ENCODE assay signal across 32 cellular contexts in genomic region chr2:137748533-137748932, GRCh38.
"Had no signal": no experiment of that assay in that cellular context is flagged by ENCODE, and none has a peak within 500 bp of the region (broad histone marks: within the 10 kb centered on the region; RNA-seq: fewer than 3 reads in every experiment).

No MANE protein-coding gene starts in this region.

- H3K36me3 Mint-ChIP-seq: activated CD4-positive, alpha-beta memory T cell treated with anti-CD3 and anti-CD28 coated beads for 36 hours; activated naive CD4-positive, alpha-beta T cell treated with anti-CD3 and anti-CD28 coated beads, Interleukin-2, amount 10 ng/mL, durations not matched to agents 7 days and 5 days; activated naive CD4-positive, alpha-beta T cell treated with anti-CD3 and anti-CD28 coated beads, Interleukin-2, amount 50 U/mL, for 72 hours; activated naive CD8-positive, alpha-beta T cell treated with anti-CD3 and anti-CD28 coated beads, Interleukin-2, amount 10 ng/mL, durations not matched to agents 7 days and 5 days had no signal

- H3K9me3 ChIP-seq: gastrocnemius medialis had no signal

- H3K4me3 Mint-ChIP-seq: activated CD4-positive, alpha-beta memory T cell treated with anti-CD3 and anti-CD28 coated beads for 36 hours; activated CD4-positive, alpha-beta T cell treated with anti-CD3 and anti-CD28 coated beads for 36 hours; activated CD4-positive, alpha-beta T cell treated with anti-CD3 and anti-CD28 coated beads, Interleukin-2, amount 10 ng/mL, durations not matched to agents 24 days and 14 days; activated naive CD4-positive, alpha-beta T cell treated with anti-CD3 and anti-CD28 coated beads, Interleukin-2, amount 10 ng/mL, durations not matched to agents 7 days and 5 days; activated naive CD8-positive, alpha-beta T cell treated with anti-CD3 and anti-CD28 coated beads, Interleukin-2, amount 10 ng/mL, durations not matched to agents 7 days and 5 days; activated T-cell treated with anti-CD3 and anti-CD28 coated beads, Interleukin-2, amount 50 U/mL, for 24 hours; activated T-cell treated with anti-CD3 and anti-CD28 coated beads, Interleukin-2, amount 50 U/mL, for 72 hours; central memory CD8-positive, alpha-beta T cell; dendritic cell treated with granulocyte-macrophage colony-stimulating factor and Interleukin-4, amounts not matched to agents 40 ng/mL and 50 ng/mL, for 4 days; effector memory CD8-positive, alpha-beta T cell; T-helper 17 cell; T-helper 2 cell treated with Interferon-gamma antibody and Interleukin-4, amounts not matched to agents 5 μg/mL and 100 μg/mL, for 36 hours had no signal

- FAIRE-seq: astrocyte, bronchial epithelial cell had no signal

- H3K27ac ChIP-seq: brain microvascular endothelial cell, coronary artery, esophagus muscularis mucosa, foreskin keratinocyte, gastrocnemius medialis, heart left ventricle had no signal

- H3K4me1 Mint-ChIP-seq: activated CD4-positive, alpha-beta T cell treated with anti-CD3 and anti-CD28 coated beads for 36 hours; activated CD4-positive, alpha-beta T cell treated with anti-CD3 and anti-CD28 coated beads, Interleukin-2, amount 10 ng/mL, durations not matched to agents 24 days and 14 days; activated naive CD4-positive, alpha-beta T cell treated with anti-CD3 and anti-CD28 coated beads, Interleukin-2, amount 10 ng/mL, durations not matched to agents 7 days and 5 days; activated naive CD8-positive, alpha-beta T cell treated with anti-CD3 and anti-CD28 coated beads, Interleukin-2, amount 10 ng/mL, durations not matched to agents 7 days and 5 days; central memory CD8-positive, alpha-beta T cell; T-helper 17 cell had no signal

- H3K27me3 ChIP-seq: brain microvascular endothelial cell, esophagus muscularis mucosa, foreskin keratinocyte, gastrocnemius medialis, heart left ventricle had no signal

- DNase-seq: activated CD4-positive, alpha-beta memory T cell treated with anti-CD3 and anti-CD28 coated beads for 36 hours; activated CD4-positive, alpha-beta T cell treated with anti-CD3 and anti-CD28 coated beads for 36 hours; activated CD4-positive, alpha-beta T cell treated with anti-CD3 and anti-CD28 coated beads, Interleukin-2, amount 10 ng/mL, durations not matched to agents 24 days and 14 days; activated CD4-positive, CD25-positive, alpha-beta regulatory T cell; activated CD4-positive, CD25-positive, alpha-beta regulatory T cell treated with anti-CD3 and anti-CD28 coated beads, Interleukin-2, amount 50 U/mL, for 72 hours; activated CD8-positive, alpha-beta memory T cell treated with anti-CD3 and anti-CD28 coated beads, Interleukin-2, amount 50 U/mL, for 48 hours; activated gamma-delta T cell; activated naive CD4-positive, alpha-beta T cell; activated naive CD4-positive, alpha-beta T cell treated with anti-CD3 and anti-CD28 coated beads, Interleukin-2, amount 10 ng/mL, durations not matched to agents 7 days and 5 days; activated naive CD8-positive, alpha-beta T cell treated with anti-CD3 and anti-CD28 coated beads, Interleukin-2, amount 10 ng/mL, durations not matched to agents 7 days and 5 days; activated T-cell treated with anti-CD3 and anti-CD28 coated beads for 4 hours; activated T-cell treated with anti-CD3 and anti-CD28 coated beads, Interleukin-2, amount 50 U/mL, for 24 hours; activated T-cell treated with anti-CD3 and anti-CD28 coated beads, Interleukin-2, amount 50 U/mL, for 72 hours; brain microvascular endothelial cell; effector CD4-positive, alpha-beta T cell; effector memory CD8-positive, alpha-beta T cell; erythroblast; foreskin keratinocyte; gastrocnemius medialis; glutamatergic neuron; heart left ventricle; T-helper 1 cell; T-helper 17 cell; T1000 had no signal

- ATAC-seq: activated CD4-positive, alpha-beta T cell treated with anti-CD3 and anti-CD28 coated beads for 36 hours; activated naive CD4-positive, alpha-beta T cell treated with anti-CD3 and anti-CD28 coated beads, Interleukin-2, amount 50 U/mL, for 72 hours; activated T-cell treated with anti-CD3 and anti-CD28 coated beads, Interleukin-2, amount 50 U/mL, for 72 hours; effector memory CD8-positive, alpha-beta T cell; foreskin keratinocyte; gastrocnemius medialis; heart left ventricle; T-helper 17 cell had no signal

- H3K4me3 ChIP-seq: coronary artery, esophagus muscularis mucosa, gastrocnemius medialis, heart left ventricle had no signal

- H3K36me3 ChIP-seq: brain microvascular endothelial cell, esophagus muscularis mucosa, gastrocnemius medialis, heart left ventricle had no signal

- H3K4me1 ChIP-seq: esophagus muscularis mucosa, foreskin keratinocyte, gastrocnemius medialis, heart left ventricle had no signal

- H3K9me3 Mint-ChIP-seq: activated CD4-positive, alpha-beta T cell treated with anti-CD3 and anti-CD28 coated beads, Interleukin-2, amount 10 ng/mL, durations not matched to agents 24 days and 14 days; activated naive CD4-positive, alpha-beta T cell treated with anti-CD3 and anti-CD28 coated beads, Interleukin-2, amount 10 ng/mL, durations not matched to agents 7 days and 5 days; activated naive CD8-positive, alpha-beta T cell treated with anti-CD3 and anti-CD28 coated beads, Interleukin-2, amount 10 ng/mL, durations not matched to agents 7 days and 5 days; activated T-cell treated with anti-CD3 and anti-CD28 coated beads, Interleukin-2, amount 50 U/mL, for 72 hours; dendritic cell treated with granulocyte-macrophage colony-stimulating factor and Interleukin-4, amounts not matched to agents 40 ng/mL and 50 ng/mL, for 4 days; T-helper 2 cell treated with Interferon-gamma antibody and Interleukin-4, amounts not matched to agents 5 μg/mL and 100 μg/mL, for 36 hours had no signal

- H3K27me3 Mint-ChIP-seq: activated CD4-positive, alpha-beta memory T cell treated with anti-CD3 and anti-CD28 coated beads for 36 hours; activated CD4-positive, alpha-beta T cell treated with anti-CD3 and anti-CD28 coated beads for 36 hours; activated CD4-positive, alpha-beta T cell treated with anti-CD3 and anti-CD28 coated beads, Interleukin-2, amount 10 ng/mL, durations not matched to agents 24 days and 14 days; activated naive CD4-positive, alpha-beta T cell treated with anti-CD3 and anti-CD28 coated beads, Interleukin-2, amount 10 ng/mL, durations not matched to agents 7 days and 5 days; activated naive CD8-positive, alpha-beta T cell treated with anti-CD3 and anti-CD28 coated beads, Interleukin-2, amount 10 ng/mL, durations not matched to agents 7 days and 5 days; activated T-cell treated with anti-CD3 and anti-CD28 coated beads, Interleukin-2, amount 50 U/mL, for 24 hours; central memory CD8-positive, alpha-beta T cell; dendritic cell treated with granulocyte-macrophage colony-stimulating factor and Interleukin-4, amounts not matched to agents 40 ng/mL and 50 ng/mL, for 4 days; effector memory CD8-positive, alpha-beta T cell; T-helper 17 cell had no signal

- H3K27ac Mint-ChIP-seq: activated CD4-positive, alpha-beta memory T cell treated with anti-CD3 and anti-CD28 coated beads for 36 hours; activated CD4-positive, alpha-beta T cell treated with anti-CD3 and anti-CD28 coated beads for 36 hours; activated CD4-positive, alpha-beta T cell treated with anti-CD3 and anti-CD28 coated beads, Interleukin-2, amount 10 ng/mL, durations not matched to agents 24 days and 14 days; activated naive CD4-positive, alpha-beta T cell treated with anti-CD3 and anti-CD28 coated beads, Interleukin-2, amount 10 ng/mL, durations not matched to agents 7 days and 5 days; activated naive CD4-positive, alpha-beta T cell treated with anti-CD3 and anti-CD28 coated beads, Interleukin-2, amount 50 U/mL, for 72 hours; activated naive CD8-positive, alpha-beta T cell treated with anti-CD3 and anti-CD28 coated beads, Interleukin-2, amount 10 ng/mL, durations not matched to agents 7 days and 5 days; activated T-cell treated with anti-CD3 and anti-CD28 coated beads, Interleukin-2, amount 50 U/mL, for 24 hours; activated T-cell treated with anti-CD3 and anti-CD28 coated beads, Interleukin-2, amount 50 U/mL, for 72 hours; dendritic cell treated with granulocyte-macrophage colony-stimulating factor and Interleukin-4, amounts not matched to agents 40 ng/mL and 50 ng/mL, for 4 days; effector memory CD8-positive, alpha-beta T cell; T-helper 17 cell; T-helper 2 cell treated with Interferon-gamma antibody and Interleukin-4, amounts not matched to agents 5 μg/mL and 100 μg/mL, for 36 hours had no signal
